Comparison of ENCODE assay signal across 12 cellular contexts in genomic region chr9:78239506-78239905, GRCh38. TPM values are rescaled to one million over a fixed set of nuclear protein-coding genes. Genes with fewer than 3 reads are reported as not detected.
A peak's percentile ranks its signal among the peaks of the same experiment; 100 is the strongest.
DNase-seq lines count a peak whose midpoint lies in the region; ATAC-seq and TF ChIP-seq lines count a peak whose summit lies in the region.
"Had no signal": no experiment of that assay in that cellular context is flagged by ENCODE, and none has a peak within 500 bp of the region (broad histone marks: within the 10 kb centered on the region; RNA-seq: fewer than 3 reads in every experiment).

No MANE protein-coding gene starts in this region.

- in situ Hi-C loops in brain microvascular endothelial cell (cut with HindIII; ENCODE audit: low pct_ligation_motif_present, low sequenced_read_pairs): no loop called here

- H3K9me3 ChIP-seq in BLaER1 (no peaks in the 10 kb centered on the region), liver (ENCODE audit: control insufficient read depth in 4 of 4, low read length in 3 of 4) (no peaks in the 10 kb centered on the region)

- peak overlapping the region; percentile 17; the same call in 1 of the 2 replicates for H3K4me2 ChIP-seq in BLaER1

- peak; percentile 77 to 82 for TF ChIP-seq RAD21 in liver (IDR thresholded peaks at IDR 0.05)

- peaks cover 42% of the 10 kb centered on the region for H3K36me3 ChIP-seq in BLaER1
- H3K36me3 ChIP-seq in brain microvascular endothelial cell (replicated peaks): no peaks in the 10 kb centered on the region
- H3K36me3 ChIP-seq in liver (ENCODE audit: control insufficient read depth in 4 of 4, insufficient read depth in 3 of 4, low read depth in 1 of 4, low read length in 3 of 4): no peaks in the 10 kb centered on the region

- H3K4me3 ChIP-seq in BLaER1: no peak overlapping the region
- no peak overlapping the region for H3K4me3 ChIP-seq in brain microvascular endothelial cell (ENCODE audit: low read depth, low read length)
- no peak overlapping the region for H3K4me3 ChIP-seq in liver (ENCODE audit: low read depth in 1 of 3, low read length in 3 of 3)

- peaks cover 6% of the 10 kb centered on the region; the same call in 1 of the 2 replicates for H4K20me1 ChIP-seq in BLaER1

- H3K9ac ChIP-seq in BLaER1 (no peak overlapping the region), liver (ENCODE audit: low read depth in 1 of 2, low read length in 2 of 2) (no peak overlapping the region)

- H3K27me3 ChIP-seq in BLaER1: no peaks in the 10 kb centered on the region
- H3K27me3 ChIP-seq in brain microvascular endothelial cell (replicated peaks): no peaks in the 10 kb centered on the region
- H3K27me3 ChIP-seq in liver (ENCODE audit: control insufficient read depth in 4 of 4, insufficient read depth in 4 of 4, low read length in 3 of 4): no peaks in the 10 kb centered on the region

- H3K4me1 ChIP-seq in BLaER1 (peaks cover 41% of the 10 kb centered on the region), liver (ENCODE audit: control insufficient read depth in 4 of 4, insufficient read depth in 4 of 4, low read length in 3 of 4) (peaks cover 0 to 31% (median 20%) of the 10 kb centered on the region in 4 donors)

- DNase-seq in brain microvascular endothelial cell: no peak
- no peak for DNase-seq in stimulated activated naive CD4-positive, alpha-beta T cell treated with Interleukin-2 at 50 U/mL for 16 hours (lab: John Stamatoyannopoulos, UW)
- DNase-seq in GDM1 (lab: John Stamatoyannopoulos, UW): no peak
- no peak for DNase-seq in GM10266 (ENCODE audit: extremely low spot score)
- DNase-seq: activated B cell treated with CpG ODN at 0.5 μM for 24 hours, NCI-H446 treated with DMSO at 0.1 percent for 48 hours, right cardiac atrium had no signal

- ATAC-seq in GM21529 (IDR thresholded peaks at IDR 0.05; ENCODE audit: unreplicated experiment): no peak
- ATAC-seq: right cardiac atrium; stimulated activated memory B cell treated with anti-CD40 and anti-IgM and Interleukin-4, amounts not matched to agents 10 μg/mL and 1 μg/mL and 100 μg/mL, for 72 hours had no signal

- H3K27ac ChIP-seq in BLaER1 (no peak overlapping the region), brain microvascular endothelial cell (no peak overlapping the region), liver (ENCODE audit: low read depth in 1 of 2, low read length in 2 of 2) (no peak overlapping the region)

- TF ChIP-seq CTCF in LNCAP (IDR thresholded peaks at IDR 0.05) (peak; percentile 54; the same call in 1 of the 2 replicates), brain microvascular endothelial cell (IDR thresholded peaks at IDR 0.05; ENCODE audit: low read depth, low read length, missing control alignments) (peak; percentile 53), liver (IDR thresholded peaks at IDR 0.05; ENCODE audit: low read depth, low read length, missing input control) (peak; percentile 58), GM10266 (IDR thresholded peaks at IDR 0.05; ENCODE audit: control insufficient read depth, insufficient read depth, low read depth, missing control alignments) (no peak)

- WGBS in liver: 42% methylated on average over 5 of the region's 5 CpGs

TF ChIP-seq in liver, 16 proteins besides CTCF, POLR2A, EP300 and RAD21:
- TF ChIP-seq GABPA (IDR thresholded peaks at IDR 0.05 in 1 of 2, conservative IDR thresholded peaks at IDR 0.05 in 1 of 2) (no peak), MAX (IDR thresholded peaks at IDR 0.05) (peak; percentile 9)

RNA-seq across cellular contexts. Expression of gene CEP78, which starts 3.6 kb away (rescaled TPM):
- total RNA-seq in liver: 10 to 100 TPM in 1 of 2 donors, 1 to 10 TPM in 1; 8.9 to 12.0 TPM
- polyA plus RNA-seq in liver: 1 to 10 TPM; 2.6 to 3.9 TPM

RNA-seq across cellular contexts. Expression of gene PSAT1, which starts 57.4 kb away (rescaled TPM):
- total RNA-seq in liver: 10 to 100 TPM; 28.0 to 57.1 TPM
- 100 to 1,000 TPM in 1 of 2 donors, 10 to 100 TPM in 1; 76.5 to 156 TPM for polyA plus RNA-seq in liver
